ENCODE assay signal across 9 cellular contexts in genomic region chr6:42025066-42025789, GRCh38. TPM values are rescaled to one million over a fixed set of nuclear protein-coding genes. Genes with fewer than 3 reads are reported as not detected.
A peak's percentile ranks its signal among the peaks of the same experiment; 100 is the strongest.
DNase-seq lines count a peak whose midpoint lies in the region; ATAC-seq and TF ChIP-seq lines count a peak whose summit lies in the region.
"Had no signal": no experiment of that assay in that cellular context is flagged by ENCODE, and none has a peak within 500 bp of the region (broad histone marks: within the 10 kb centered on the region; RNA-seq: fewer than 3 reads in every experiment).

No MANE protein-coding gene starts in this region.

- TF ChIP-seq POLR2A in adrenal gland (IDR thresholded peaks at IDR 0.05), result no peak

- peaks cover 84% of the 10 kb centered on the region for H3K4me1 Mint-ChIP-seq in activated naive CD8-positive, alpha-beta T cell treated with anti-CD3 and anti-CD28 coated beads for 36 hours
- peaks cover 17% of the 10 kb centered on the region for H3K4me1 Mint-ChIP-seq in HFFc6 (ENCODE audit: low read depth)

- H3K27me3 Mint-ChIP-seq in activated naive CD8-positive, alpha-beta T cell treated with anti-CD3 and anti-CD28 coated beads for 36 hours, result no peaks in the 10 kb centered on the region
- H3K27me3 Mint-ChIP-seq in HFFc6 (ENCODE audit: insufficient read depth), result peaks cover 12% of the 10 kb centered on the region

- POLR2A ChIA-PET in GM10248 (lab: Yijun Ruan, JAX), result interaction anchor here (0.5 kb wide), 1 partner anchor 237 kb away, joined by 4 read pairs; no protein-coding TSS in a partner anchor

- no peak overlapping the region for H3K4me3 Mint-ChIP-seq in activated naive CD8-positive, alpha-beta T cell treated with anti-CD3 and anti-CD28 coated beads for 36 hours
- no peak overlapping the region for H3K4me3 Mint-ChIP-seq in HFFc6

- H3K27ac ChIP-seq in adrenal gland, result peak overlapping the region in 1 of 5 donors; percentile 16

- ATAC-seq in GM19397 (IDR thresholded peaks at IDR 0.05; ENCODE audit: unreplicated experiment) (peak; percentile 65), HG03108 (IDR thresholded peaks at IDR 0.05; ENCODE audit: unreplicated experiment) (peak; percentile 45)

- WGBS in adrenal gland, 4 donors, result 81 to 94% (median 87%) methylated on average over 7 to 11 of the region's 11 CpGs

- DNase-seq in GM10248 (ENCODE audit: extremely low spot score) (peak; percentile 79), HFFc6 (no peak), GOT3 (lab: John Stamatoyannopoulos, UW) (no peak), medulla oblongata (ENCODE audit: extremely low spot score) (no peak), adrenal gland (no peak)
- no peak for DNase-seq in activated naive CD8-positive, alpha-beta T cell treated with anti-CD3 and anti-CD28 coated beads for 36 hours
- DNase-seq: NCI-H1930 had no signal

- H3K36me3 Mint-ChIP-seq in activated naive CD8-positive, alpha-beta T cell treated with anti-CD3 and anti-CD28 coated beads for 36 hours, result peaks cover 57% of the 10 kb centered on the region
- H3K36me3 Mint-ChIP-seq in HFFc6 (ENCODE audit: low read depth), result no peaks in the 10 kb centered on the region

- intact Hi-C loops in adrenal gland (cut with DNase I), result no loop called here

- H3K27ac Mint-ChIP-seq in activated naive CD8-positive, alpha-beta T cell treated with anti-CD3 and anti-CD28 coated beads for 36 hours, result peak overlapping the region; percentile 96
- no peak overlapping the region for H3K27ac Mint-ChIP-seq in HFFc6

- H3K4me1 ChIP-seq in adrenal gland (replicated peaks in 1 of 2), result peaks cover 11 to 29% of the 10 kb centered on the region in 2 donors

- H3K9me3 ChIP-seq in adrenal gland (replicated peaks in 1 of 3), result no peaks in the 10 kb centered on the region

- H3K4me3 ChIP-seq in adrenal gland, result no peak overlapping the region

- H3K36me3 ChIP-seq in adrenal gland (replicated peaks in 1 of 2), result no peaks in the 10 kb centered on the region

- TF ChIP-seq CTCF in GM10248 (IDR thresholded peaks at IDR 0.05; ENCODE audit: control extremely low read depth, extremely low read depth, low read depth, missing control alignments), result no peak
- TF ChIP-seq CTCF in HFFc6 (IDR thresholded peaks at IDR 0.05), result no peak
- TF ChIP-seq CTCF in adrenal gland (IDR thresholded peaks at IDR 0.05), result no peak

- peaks cover 5% of the 10 kb centered on the region for H3K9me3 Mint-ChIP-seq in activated naive CD8-positive, alpha-beta T cell treated with anti-CD3 and anti-CD28 coated beads for 36 hours
- no peaks in the 10 kb centered on the region for H3K9me3 Mint-ChIP-seq in HFFc6

- CTCF ChIA-PET in GM10248 (lab: Yijun Ruan, JAX), result interaction anchor here (1.0 to 11.0 kb wide), 4 partner anchors 8 to 239 kb away, joined by 4 to 118 read pairs (median 20); partner anchors contain the start of gene TOMM6

- H3K27me3 ChIP-seq in adrenal gland, result no peaks in the 10 kb centered on the region

RNA-seq across cellular contexts. Expression of gene TAF8, which starts 25.1 kb away (rescaled TPM):
- total RNA-seq in activated naive CD8-positive, alpha-beta T cell treated with anti-CD3 and anti-CD28 coated beads for 36 hours, result 10 to 100 TPM; 40.4 to 45.1 TPM
- 10 to 100 TPM; 14.9 to 19.0 (median 16.0) TPM for total RNA-seq in HFFc6 (2021; fragmentation: NEBNext Ultra II Directional; extraction: Animal tissue kit (Norgen Biotek cat#: 25700))
- total RNA-seq in adrenal gland, result 10 to 100 TPM; 16.4 to 83.7 (median 30.5) TPM
- polyA plus RNA-seq in adrenal gland, result 10 to 100 TPM; 10.1 to 12.7 (median 12.5) TPM
